Comparison of ENCODE assay signal across 8 cellular contexts in genomic region chr15:28096720-28097431, GRCh38. TPM values are rescaled to one million over a fixed set of nuclear protein-coding genes. Genes with fewer than 3 reads are reported as not detected.
A peak's percentile ranks its signal among the peaks of the same experiment; 100 is the strongest.
DNase-seq lines count a peak whose midpoint lies in the region; ATAC-seq, FAIRE-seq and TF ChIP-seq lines count a peak whose summit lies in the region.

No MANE protein-coding gene starts in this region.

- no peak for DNase-seq in CD8-positive, alpha-beta memory T cell
- no peak for DNase-seq in Panc1 (ENCODE audit: low read depth, low spot score)
- no peak for DNase-seq in fibroblast of the aortic adventitia (ENCODE audit: low read depth)
- peak in 2 of 6 donors; percentile 21 to 66 for DNase-seq in pancreas
- DNase-seq in GM12891 (ENCODE audit: insufficient read length, low spot score): no peak
- no peak for DNase-seq in HK-2 (ENCODE audit: unreplicated experiment)

- no peak for TF ChIP-seq CTCF in Panc1 (IDR thresholded peaks at IDR 0.05)
- TF ChIP-seq CTCF in fibroblast of the aortic adventitia (IDR thresholded peaks at IDR 0.05; ENCODE audit: insufficient read depth, low read length): no peak
- no peak for TF ChIP-seq CTCF in pancreas (IDR thresholded peaks at IDR 0.05)

- H3K27me3 ChIP-seq in CD8-positive, alpha-beta memory T cell (ENCODE audit: insufficient read depth, low read length, poor library complexity, severe bottlenecking): peaks cover 55% of the 10 kb centered on the region
- no peaks in the 10 kb centered on the region for H3K27me3 ChIP-seq in Panc1 (ENCODE audit: control insufficient read depth, insufficient read depth, low read length)
- no peaks in the 10 kb centered on the region for H3K27me3 ChIP-seq in pancreas

- WGBS in pancreas, 2 donors: 20 to 21% methylated on average over 30 to 70 of the region's 70 CpGs

- no peak overlapping the region for H3K27ac Mint-ChIP-seq in CD8-positive, alpha-beta memory T cell

- no TSS peak for BruUV-seq in Panc1 (replicated peaks; lab: Mats Ljungman, UMichigan)

- H3K27me3 Mint-ChIP-seq in CD8-positive, alpha-beta memory T cell: peaks cover 61 to 67% of the 10 kb centered on the region in 2 donors

- H3K9me3 Mint-ChIP-seq in CD8-positive, alpha-beta memory T cell: peaks cover 0 to 9% (median 5%) of the 10 kb centered on the region in 5 donors

- intact Hi-C loops in Panc1 (cut with micrococcal nuclease; ENCODE audit: unreplicated experiment) (no loop called here), pancreas (cut with DNase I) (no loop called here)

- POLR2A ChIA-PET in CD8-positive, alpha-beta memory T cell (lab: Charles Lee): interaction anchor here (0.5 kb wide), 1 partner anchor 18 kb away, joined by 3 read pairs; no protein-coding TSS in a partner anchor
- POLR2A ChIA-PET in Panc1 (lab: Charles Lee): no interaction called here

- ATAC-seq in Panc1 (no peak), pancreas (no peak), GM21423 (IDR thresholded peaks at IDR 0.05; ENCODE audit: unreplicated experiment) (no peak), GM18909 (IDR thresholded peaks at IDR 0.05; ENCODE audit: poor library complexity, unreplicated experiment) (no peak)

- in situ Hi-C loops in Panc1 (cut with HindIII; ENCODE audit: low pct_unique_long_range_greater_than_20kb, low sequenced_read_pairs): no loop called here

- peak overlapping the region; percentile 44 for H3K4me3 ChIP-seq in CD8-positive, alpha-beta memory T cell (ENCODE audit: low read length)
- H3K4me3 ChIP-seq in Panc1 (ENCODE audit: low read depth in 2 of 2, low read length in 2 of 2) (peak overlapping the region; percentile 42 to 72; a peak in 3 of 4 replicates), fibroblast of the aortic adventitia (ENCODE audit: low read depth, low read length) (peak overlapping the region; percentile 59), pancreas (peak overlapping the region; percentile 8 to 49 (median 32))

- H3K36me3 Mint-ChIP-seq in CD8-positive, alpha-beta memory T cell: peaks cover 0 to 3% (median 0%) of the 10 kb centered on the region in 3 donors

- no peak overlapping the region for H3K27ac ChIP-seq in CD8-positive, alpha-beta memory T cell (ENCODE audit: low read depth, low read length)
- H3K27ac ChIP-seq in Panc1 (ENCODE audit: low read length): no peak overlapping the region
- H3K27ac ChIP-seq in pancreas: no peak overlapping the region

- CTCF ChIA-PET in CD8-positive, alpha-beta memory T cell (lab: Charles Lee): interaction anchor here (1.4 kb wide), 1 partner anchor 26 kb away, joined by 3 read pairs; no protein-coding TSS in a partner anchor
- CTCF ChIA-PET in Panc1 (lab: Charles Lee): no interaction called here

- no peak for TF ChIP-seq POLR2A in GM12891 (IDR thresholded peaks at IDR 0.05; ENCODE audit: low read depth, low read length)

- H3K9me3 ChIP-seq in CD8-positive, alpha-beta memory T cell (ENCODE audit: low read length): no peaks in the 10 kb centered on the region
- H3K9me3 ChIP-seq in Panc1 (ENCODE audit: control insufficient read depth, insufficient read depth, low read depth, low read length): no peaks in the 10 kb centered on the region
- no peaks in the 10 kb centered on the region for H3K9me3 ChIP-seq in pancreas

- H3K4me1 ChIP-seq in CD8-positive, alpha-beta memory T cell (ENCODE audit: insufficient read depth, low read length): peaks cover 32% of the 10 kb centered on the region
- H3K4me1 ChIP-seq in Panc1 (ENCODE audit: control insufficient read depth, insufficient read depth, low read length): peaks cover 7% of the 10 kb centered on the region; the same call in 1 of the 2 replicates
- peaks cover 0 to 12% (median 0%) of the 10 kb centered on the region in 3 donors for H3K4me1 ChIP-seq in pancreas

- H3K4me3 Mint-ChIP-seq in CD8-positive, alpha-beta memory T cell: peak overlapping the region; percentile 37 to 94 (median 88)

- FAIRE-seq in pancreas (lab: Jason Lieb, UNC): no peak
- no peak for FAIRE-seq in GM12891 (lab: Jason Lieb, UNC)

- no peaks in the 10 kb centered on the region for H3K36me3 ChIP-seq in CD8-positive, alpha-beta memory T cell (ENCODE audit: insufficient read depth, low read length)
- H3K36me3 ChIP-seq in Panc1 (ENCODE audit: control insufficient read depth, insufficient read depth, low read length): no peaks in the 10 kb centered on the region
- no peaks in the 10 kb centered on the region for H3K36me3 ChIP-seq in pancreas

- H3K4me1 Mint-ChIP-seq in CD8-positive, alpha-beta memory T cell: peaks cover 36 to 52% (median 36%) of the 10 kb centered on the region in 3 donors

TF ChIP-seq in GM12891, 5 proteins besides CTCF, POLR2A, EP300 and RAD21:
- no peak for TF ChIP-seq TAF1 (IDR thresholded peaks at IDR 0.05; ENCODE audit: low read depth, low read length)
- no peak for TF ChIP-seq POLR2AphosphoS5 (IDR thresholded peaks at IDR 0.05; ENCODE audit: low read depth, low read length)
- TF ChIP-seq POU2F2 (IDR thresholded peaks at IDR 0.05; ENCODE audit: low read depth, low read length): no peak
- TF ChIP-seq SPI1 (IDR thresholded peaks at IDR 0.05; ENCODE audit: low read depth, low read length): no peak
- TF ChIP-seq PAX5 (IDR thresholded peaks at IDR 0.05; ENCODE audit: insufficient read depth, low read length, severe bottlenecking): no peak

RNA-seq across cellular contexts. Expression of gene OCA2, which starts 2.2 kb away (rescaled TPM):
- not detected for total RNA-seq in CD8-positive, alpha-beta memory T cell
- polyA plus RNA-seq in CD8-positive, alpha-beta memory T cell: not detected
- total RNA-seq in Panc1 (2021; ENCODE audit: unreplicated experiment): 0.13 TPM
- not detected for polyA plus RNA-seq in Panc1 (2012; ENCODE audit: insufficient read length)
- not detected in 2 replicates for total RNA-seq in fibroblast of the aortic adventitia (ENCODE audit: low replicate concordance)
- total RNA-seq in pancreas: under 1 TPM in 3 of 6 donors, not detected in 3; 0.12 to 0.31 (median 0.12) TPM
- under 1 TPM in 1 of 2 donors, not detected in 1; 0.23 TPM for polyA plus RNA-seq in pancreas
- 0.17 TPM for polyA plus RNA-seq in GM12891 (2012; ENCODE audit: low read depth, missing spikeins)
